Comparison of ENCODE assay signal across 8 cellular contexts in genomic region chr11:17353228-17354021, GRCh38. TPM values are rescaled to one million over a fixed set of nuclear protein-coding genes. Genes with fewer than 3 reads are reported as not detected.
A peak's percentile ranks its signal among the peaks of the same experiment; 100 is the strongest.
DNase-seq lines count a peak whose midpoint lies in the region; ATAC-seq and TF ChIP-seq lines count a peak whose summit lies in the region.

No MANE protein-coding gene starts in this region.

- H3F3A ChIP-seq in smooth muscle cell (ENCODE audit: low read depth): peaks cover 19% of the 10 kb centered on the region

- H2AFZ ChIP-seq in smooth muscle cell (ENCODE audit: low read depth): peak overlapping the region; percentile 89

- H3K27ac ChIP-seq in caudate nucleus (ENCODE audit: low read depth, low read length) (peak overlapping the region; percentile 78), smooth muscle cell (ENCODE audit: low read depth) (peak overlapping the region; percentile 71)

- peaks cover 15% of the 10 kb centered on the region for H3K4me1 ChIP-seq in smooth muscle cell (ENCODE audit: low read depth)

- ATAC-seq in WTC11: peak; percentile 58
- no peak for ATAC-seq in GM18861 (IDR thresholded peaks at IDR 0.05; ENCODE audit: unreplicated experiment)

- H3K79me2 ChIP-seq in smooth muscle cell (ENCODE audit: low read depth): no peaks in the 10 kb centered on the region

- H3K36me3 Mint-ChIP-seq in WTC11: peaks cover 2% of the 10 kb centered on the region

- CTCF ChIA-PET in HEK293T (lab: Yijun Ruan, JAX) (interaction anchor here (0.6 to 2.3 kb wide), 9 partner anchors 12 to 259 kb away, joined by 3 to 10 read pairs (median 5); no protein-coding TSS in a partner anchor), WTC11 (lab: Charles Lee) (interaction anchor here (0.6 to 3.7 kb wide), 17 partner anchors 11 to 377 kb away, joined by 3 to 41 read pairs (median 4); partner anchors contain the start of genes KCNJ11, OTOG and PIK3C2A)

- no peaks in the 10 kb centered on the region for H4K20me1 ChIP-seq in smooth muscle cell (ENCODE audit: low read depth)

- H3K4me3 Mint-ChIP-seq in WTC11: peak overlapping the region; percentile 82

- no peaks in the 10 kb centered on the region for H3K9me3 ChIP-seq in smooth muscle cell (replicated peaks; ENCODE audit: low read depth)

- POLR2A ChIA-PET in HEK293T (lab: Yijun Ruan, JAX): interaction anchor here (0.7 to 1.4 kb wide), 9 partner anchors 9 to 1088 kb away, joined by 3 to 8 read pairs (median 4); partner anchors contain the start of genes NUCB2 and PIK3C2A
- POLR2A ChIA-PET in WTC11 (lab: Charles Lee): interaction anchor here (0.6 to 0.9 kb wide), 2 partner anchors 79 to 193 kb away, joined by 3 read pairs; no protein-coding TSS in a partner anchor

- H3K36me3 ChIP-seq in smooth muscle cell (ENCODE audit: low read depth): no peaks in the 10 kb centered on the region

- H3K27me3 Mint-ChIP-seq in WTC11 (ENCODE audit: low read depth): peaks cover 71% of the 10 kb centered on the region

- H3K9me3 Mint-ChIP-seq in WTC11: peaks cover 13% of the 10 kb centered on the region

- H3K9ac ChIP-seq in smooth muscle cell (ENCODE audit: low read depth): peak overlapping the region; percentile 66

- peak overlapping the region; percentile 89 for H3K4me2 ChIP-seq in smooth muscle cell

- H3K4me3 ChIP-seq in smooth muscle cell: peak overlapping the region; percentile 70

- DNase-seq in D341Med (ENCODE audit: low spot score) (peak; percentile 85), HEK293T (ENCODE audit: extremely low spot score) (peak; percentile 62), NCI-H2196 treated with DMSO at 0.1 percent for 48 hours (lab: John Stamatoyannopoulos, UW; ENCODE audit: unreplicated experiment) (peak; percentile 30), WTC11 (ENCODE audit: low spot score) (peak; percentile 70), caudate nucleus (lab: John Stamatoyannopoulos, UW) (peak in 54 of 61 donors; percentile 6 to 85 (median 61)), iris pigment epithelial cell (ENCODE audit: low read depth) (peak; percentile 83), smooth muscle cell (lab: John Stamatoyannopoulos, UW; ENCODE audit: unreplicated experiment) (peak; percentile 77)

- TF ChIP-seq CTCF in WTC11 (IDR thresholded peaks at IDR 0.05) (no peak), smooth muscle cell (IDR thresholded peaks at IDR 0.05; ENCODE audit: borderline replicate concordance, insufficient read depth, poor library complexity, severe bottlenecking) (no peak)

- WGBS in smooth muscle cell (ENCODE audit: low lambda C conversion rate): under 1% methylated on average over 59 of the region's 60 CpGs

- no peak overlapping the region for H3K27ac Mint-ChIP-seq in WTC11

- peaks cover 7% of the 10 kb centered on the region for H3K27me3 ChIP-seq in smooth muscle cell (ENCODE audit: low read depth)

- H3K4me1 Mint-ChIP-seq in WTC11: peaks cover 27% of the 10 kb centered on the region

TF ChIP-seq in HEK293T, 16 proteins besides CTCF, POLR2A, EP300 and RAD21:
- TF ChIP-seq L3MBTL2 (conservative IDR thresholded peaks at IDR 0.05) (peak; percentile 83), SP1 (IDR thresholded peaks at IDR 0.05) (no peak), TARDBP (IDR thresholded peaks at IDR 0.05) (peak; percentile 24; the same call in 1 of the 2 replicates), SUZ12 (IDR thresholded peaks at IDR 0.05) (no peak), HDGF (IDR thresholded peaks at IDR 0.05; ENCODE audit: borderline replicate concordance) (no peak), ARNT (IDR thresholded peaks at IDR 0.05) (no peak), PKNOX1 (IDR thresholded peaks at IDR 0.05) (peak; percentile 27; the same call in 1 of the 2 replicates)

TF ChIP-seq in WTC11, 78 proteins besides CTCF, POLR2A, EP300 and RAD21 (continues in another document):
- TF ChIP-seq CREM (CRISPR knock-in tag; IDR thresholded peaks at IDR 0.05): no peak
- TF ChIP-seq USF1 (CRISPR knock-in tag; IDR thresholded peaks at IDR 0.05): 0 out of 2 replicates have a peak, but pooled peaks have one; percentile 36
- peak; percentile 68; the same call in 1 of the 2 replicates for TF ChIP-seq ARID4B (CRISPR knock-in tag; IDR thresholded peaks at IDR 0.05; ENCODE audit: borderline replicate concordance)
- 0 out of 2 replicates have a peak, but pooled peaks have one; percentile 30 for TF ChIP-seq FOXP4 (CRISPR knock-in tag; IDR thresholded peaks at IDR 0.05)
- peak; percentile 85 for TF ChIP-seq MAX (CRISPR knock-in tag; IDR thresholded peaks at IDR 0.05)
- TF ChIP-seq MYBL2 (CRISPR knock-in tag; IDR thresholded peaks at IDR 0.05): 0 out of 2 replicates have a peak, but pooled peaks have one; percentile 27
- 0 out of 2 replicates have a peak, but pooled peaks have one; percentile 25 for TF ChIP-seq RELA (CRISPR knock-in tag; IDR thresholded peaks at IDR 0.05; ENCODE audit: borderline replicate concordance)
- TF ChIP-seq E2F1 (CRISPR knock-in tag; IDR thresholded peaks at IDR 0.05): peak; percentile 70; the same call in 1 of the 2 replicates
- 0 out of 2 replicates have a peak, but pooled peaks have one; percentile 35 for TF ChIP-seq SMAD3 (CRISPR knock-in tag; IDR thresholded peaks at IDR 0.05; ENCODE audit: borderline replicate concordance)
- no peak for TF ChIP-seq TP53 (CRISPR knock-in tag; IDR thresholded peaks at IDR 0.05)
- TF ChIP-seq TEAD1 (CRISPR knock-in tag; IDR thresholded peaks at IDR 0.05): 0 out of 2 replicates have a peak, but pooled peaks have one; percentile 51
- TF ChIP-seq CREB1 (CRISPR knock-in tag; IDR thresholded peaks at IDR 0.05): 0 out of 2 replicates have a peak, but pooled peaks have one; percentile 31

RNA-seq across cellular contexts. Expression of gene NCR3LG1, which starts 1.8 kb away (rescaled TPM):
- total RNA-seq in WTC11 (2021): 2.0 to 2.7 TPM (median 2.5 TPM) in 3 replicates
- 1.9 and 2.6 TPM in 2 replicates for total RNA-seq in smooth muscle cell
- 0.10 and 1.1 TPM in 2 replicates for polyA plus RNA-seq in smooth muscle cell

RNA-seq across cellular contexts. Expression of gene KCNJ11, which starts 35.0 kb away (rescaled TPM):
- total RNA-seq in WTC11 (2021) (8.2 to 10.0 TPM (median 8.7 TPM) in 3 replicates), smooth muscle cell (0.22 TPM in 1 of 2 replicates, not detected in the other)
- not detected in 2 replicates for polyA plus RNA-seq in smooth muscle cell

Comparison
In these comparisons a context has a peak if more than half of its experiments do, and no peak if none do; other contexts are left out.
1. DNase-seq: peak in every context shown above with its lines; median percentile 85 in D341Med; 83 in iris pigment epithelial cell; 77 in smooth muscle cell; 70 in WTC11; 62 in HEK293T; 61 in caudate nucleus; 30 in NCI-H2196 treated with DMSO at 0.1 percent for 48 hours.